In the genomic region with DNA sequence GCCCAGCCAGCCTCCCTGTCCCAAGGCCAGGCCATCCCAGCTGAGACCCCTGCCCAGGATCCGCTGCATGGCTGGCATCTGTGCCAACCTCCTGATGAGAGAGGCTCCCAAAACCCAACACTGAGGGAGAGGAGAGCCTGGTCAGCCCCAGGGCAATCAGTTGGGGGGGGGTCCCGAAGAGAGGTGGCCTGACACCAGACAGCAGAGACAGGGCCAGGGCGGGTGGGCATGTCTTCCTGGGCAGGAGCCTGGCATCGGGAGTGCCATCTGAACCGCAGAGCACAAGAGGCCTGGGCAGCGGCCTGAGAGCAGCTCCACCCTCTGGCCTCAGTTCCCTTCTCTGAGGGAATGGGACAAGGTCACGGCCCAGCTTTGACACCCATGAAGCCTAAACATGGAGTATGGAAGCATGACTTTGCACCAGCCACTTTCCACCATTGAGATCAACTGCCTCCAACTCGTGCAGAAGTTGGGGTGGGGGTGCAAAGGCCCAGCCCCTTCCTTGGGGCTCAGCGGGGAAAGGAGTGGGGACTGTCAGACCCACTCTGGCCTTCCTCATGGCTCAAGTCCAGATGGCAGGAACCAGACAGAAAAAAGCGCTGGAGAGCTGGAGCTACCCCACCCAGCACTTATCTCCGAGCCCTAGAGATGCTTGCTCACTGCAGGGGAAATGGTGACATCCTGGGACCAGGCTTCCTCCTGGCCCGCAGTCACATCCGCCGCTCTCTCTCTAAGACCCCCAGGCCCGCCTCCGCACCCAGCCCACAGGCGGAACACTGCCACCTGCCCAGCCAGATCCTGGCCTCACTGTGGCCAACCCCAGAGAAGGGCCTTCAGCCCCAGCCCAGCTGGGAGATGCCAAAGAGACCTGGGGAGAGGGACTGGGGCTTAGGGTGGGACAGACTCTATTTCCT, we compare ENCODE assay signal across 10 cellular contexts. TPM values are rescaled to one million over a fixed set of nuclear protein-coding genes. Genes with fewer than 3 reads are reported as not detected.
DNase-seq lines count a peak whose midpoint lies in the region; ATAC-seq and TF ChIP-seq lines count a peak whose summit lies in the region.
"Had no signal": no experiment of that assay in that cellular context is flagged by ENCODE, and none has a peak within 500 bp of the region (broad histone marks: within the 10 kb centered on the region; RNA-seq: fewer than 3 reads in every experiment).

No MANE protein-coding gene starts in this region.

- no peak overlapping the region for H3K4me3 ChIP-seq in esophagus (ENCODE audit: low read depth in 1 of 2, low read length in 2 of 2)

- no peaks in the 10 kb centered on the region for H3K27me3 Mint-ChIP-seq in stimulated activated memory B cell treated with anti-CD40 and anti-IgM and Interleukin-4, amounts not matched to agents 10 μg/mL and 1 μg/mL and 100 μg/mL, for 72 hours
- H3K27me3 Mint-ChIP-seq in MCF 10A (ENCODE audit: insufficient read depth, unreplicated experiment), result no peaks in the 10 kb centered on the region

- H3K27ac Mint-ChIP-seq in stimulated activated memory B cell treated with anti-CD40 and anti-IgM and Interleukin-4, amounts not matched to agents 10 μg/mL and 1 μg/mL and 100 μg/mL, for 72 hours, result peak overlapping the region; percentile 96
- H3K27ac Mint-ChIP-seq in MCF 10A (ENCODE audit: low read depth, unreplicated experiment), result no peak overlapping the region

- CTCF ChIA-PET in MCF 10A (lab: Yijun Ruan, JAX), result interaction anchor here (0.6 to 3.2 kb wide), 7 partner anchors 11 to 94 kb away, joined by 3 to 10 read pairs (median 3); partner anchors contain the start of gene AANAT

- POLR2A ChIA-PET in MCF 10A (lab: Yijun Ruan, JAX), result interaction anchor here (7.8 kb wide), 1 partner anchor 9 kb away, joined by 53 read pairs; the partner anchor contains the start of gene RHBDF2

- H3K9me3 Mint-ChIP-seq in stimulated activated memory B cell treated with anti-CD40 and anti-IgM and Interleukin-4, amounts not matched to agents 10 μg/mL and 1 μg/mL and 100 μg/mL, for 72 hours, result no peaks in the 10 kb centered on the region
- H3K9me3 Mint-ChIP-seq in MCF 10A (ENCODE audit: unreplicated experiment), result no peaks in the 10 kb centered on the region

- no peaks in the 10 kb centered on the region for H3K27me3 ChIP-seq in esophagus (ENCODE audit: control insufficient read depth in 1 of 2, insufficient read depth in 2 of 2, low read length in 2 of 2)

- H3K27ac ChIP-seq in KOPT-K1 (ENCODE audit: low read depth, low read length, poor library complexity, severe bottlenecking) (peak overlapping the region; percentile 63), esophagus (ENCODE audit: low read depth in 2 of 2, low read length in 1 of 2) (peak overlapping the region; percentile 85 to 97)

- no peak for DNase-seq in DMS53 treated with DMSO at 0.1 percent for 48 hours (lab: John Stamatoyannopoulos, UW; ENCODE audit: unreplicated experiment)
- no peak for DNase-seq in DMS153 treated with DMSO at 0.1 percent for 48 hours (lab: John Stamatoyannopoulos, UW; ENCODE audit: unreplicated experiment)
- no peak for DNase-seq in NCI-H2171 treated with DMSO at 0.1 percent for 48 hours (lab: John Stamatoyannopoulos, UW)
- DNase-seq in MCF 10A (ENCODE audit: unreplicated experiment), result no peak
- DNase-seq: NCI-H146 had no signal

- peaks cover 14 to 26% of the 10 kb centered on the region in 2 donors for H3K4me1 ChIP-seq in esophagus (ENCODE audit: control insufficient read depth in 2 of 2, insufficient read depth in 2 of 2, low read length in 1 of 2)

- peaks cover 85% of the 10 kb centered on the region for H3K4me1 Mint-ChIP-seq in stimulated activated memory B cell treated with anti-CD40 and anti-IgM and Interleukin-4, amounts not matched to agents 10 μg/mL and 1 μg/mL and 100 μg/mL, for 72 hours
- peaks cover 12% of the 10 kb centered on the region for H3K4me1 Mint-ChIP-seq in MCF 10A (ENCODE audit: insufficient read depth, unreplicated experiment)

- no TSS peak for BruUV-seq in MCF 10A (replicated peaks; lab: Mats Ljungman, UMichigan)

- peaks cover 9% of the 10 kb centered on the region for H3K36me3 Mint-ChIP-seq in stimulated activated memory B cell treated with anti-CD40 and anti-IgM and Interleukin-4, amounts not matched to agents 10 μg/mL and 1 μg/mL and 100 μg/mL, for 72 hours
- H3K36me3 Mint-ChIP-seq in MCF 10A (ENCODE audit: insufficient read depth, unreplicated experiment), result peaks cover 4% of the 10 kb centered on the region

- H3K9me3 ChIP-seq in KOPT-K1 (ENCODE audit: insufficient read depth, low read length, poor library complexity, severe bottlenecking) (no peaks in the 10 kb centered on the region), esophagus (ENCODE audit: control insufficient read depth in 2 of 2, insufficient read depth in 1 of 2, low read depth in 1 of 2, low read length in 1 of 2) (no peaks in the 10 kb centered on the region)

- peak; percentile 10 for ATAC-seq in GM19397 (IDR thresholded peaks at IDR 0.05; ENCODE audit: unreplicated experiment)
- peak; percentile 25 for ATAC-seq in stimulated activated memory B cell treated with anti-CD40 and anti-IgM and Interleukin-4, amounts not matched to agents 10 μg/mL and 1 μg/mL and 100 μg/mL, for 72 hours

- WGBS in esophagus, 2 donors, result 74 to 88% methylated on average over 17 of the region's 17 CpGs

- H3K4me3 Mint-ChIP-seq in stimulated activated memory B cell treated with anti-CD40 and anti-IgM and Interleukin-4, amounts not matched to agents 10 μg/mL and 1 μg/mL and 100 μg/mL, for 72 hours, result peak overlapping the region; percentile 76
- H3K4me3 Mint-ChIP-seq in MCF 10A (ENCODE audit: unreplicated experiment), result no peak overlapping the region

- intact Hi-C loops in MCF 10A (cut with micrococcal nuclease), result no loop called here

- no peaks in the 10 kb centered on the region for H3K36me3 ChIP-seq in KOPT-K1 (ENCODE audit: insufficient read depth, low read length)
- H3K36me3 ChIP-seq in esophagus (ENCODE audit: control insufficient read depth in 2 of 2, insufficient read depth in 2 of 2, low read length in 1 of 2), result peaks cover 0 to 3% of the 10 kb centered on the region in 2 donors

- no peak for TF ChIP-seq CTCF in MCF 10A (IDR thresholded peaks at IDR 0.05; ENCODE audit: unreplicated experiment)

RNA-seq across cellular contexts. Expression of gene RHBDF2, which starts 9.7 kb away (rescaled TPM):
- polyA plus RNA-seq in esophagus, result 10 to 100 TPM; 19.4 to 27.3 TPM
- total RNA-seq in MCF 10A (2022), result 17.5 and 33.4 TPM in 2 replicates

RNA-seq across cellular contexts. Expression of gene AANAT, which starts 24.1 kb away (rescaled TPM):
- polyA plus RNA-seq in esophagus, result not detected
- not detected in 2 replicates for total RNA-seq in MCF 10A (2022)

RNA-seq across cellular contexts. Expression of gene UBE2O, which starts 38.6 kb away (rescaled TPM):
- 1 to 10 TPM; 8.1 to 9.2 TPM for polyA plus RNA-seq in esophagus
- 16.2 and 19.5 TPM in 2 replicates for total RNA-seq in MCF 10A (2022)

RNA-seq across cellular contexts. Expression of gene CYGB, which starts 46.0 kb away (rescaled TPM):
- polyA plus RNA-seq in esophagus, result 1 to 10 TPM; 3.1 to 3.7 TPM
- total RNA-seq in MCF 10A (2022), result not detected in 2 replicates
- total RNA-seq: activated CD8-positive, alpha-beta memory T cell treated with anti-CD3 and anti-CD28 coated beads for 36 hours had no signal

RNA-seq across cellular contexts. Expression of gene PRCD, which starts 48.3 kb away (rescaled TPM):
- 1 to 10 TPM; 1.2 to 3.0 TPM for polyA plus RNA-seq in esophagus
- total RNA-seq in MCF 10A (2022), result not detected in 2 replicates
